In genomic region chr7:87984088-87984487, GRCh38 we compare ENCODE assay signal across 19 cellular contexts.
"Had no signal": no experiment of that assay in that cellular context is flagged by ENCODE, and none has a peak within 500 bp of the region (broad histone marks: within the 10 kb centered on the region; RNA-seq: fewer than 3 reads in every experiment).

No MANE protein-coding gene starts in this region.

- H3K27ac ChIP-seq: foreskin keratinocyte, neutrophil, psoas muscle, skin epidermis, testis, tibial nerve, upper lobe of right lung, vagina had no signal

- DNase-seq: erythroblast; foreskin keratinocyte; head of caudate nucleus; hippocampal formation; kidney glomerular epithelial cell; naive thymus-derived CD8-positive, alpha-beta T cell; psoas muscle; retina; stimulated activated CD4-positive, alpha-beta T cell treated with anti-CD3 and anti-CD28 coated beads, Interleukin-2, amount 100 ng/mL, for 24 hours; stimulated activated CD4-positive, alpha-beta T cell treated with anti-CD3 and anti-CD28 coated beads, Interleukin-4, amount 100 ng/mL, for 4 hours; stimulated activated naive B cell treated with anti-CD40 and anti-IgM and Interleukin-4, amounts not matched to agents 10 μg/mL and 1 μg/mL and 100 μg/mL, for 72 hours; stimulated activated naive CD8-positive, alpha-beta T cell treated with anti-CD3 and anti-CD28 coated beads, Interleukin-15, amount 100 ng/mL, for 72 hours; testis; upper lobe of right lung had no signal

- H3K4me3 ChIP-seq: psoas muscle, skin epidermis, testis, tibial nerve, upper lobe of right lung, vagina had no signal

- H3K36me3 ChIP-seq: neutrophil, tibial nerve, upper lobe of right lung, vagina had no signal

- H3K27me3 Mint-ChIP-seq: dendritic cell treated with granulocyte-macrophage colony-stimulating factor and Interleukin-4, amounts not matched to agents 40 ng/mL and 50 ng/mL, for 4 days; naive thymus-derived CD8-positive, alpha-beta T cell; stimulated activated naive B cell treated with anti-CD40 and anti-IgM and Interleukin-4, amounts not matched to agents 10 μg/mL and 1 μg/mL and 100 μg/mL, for 72 hours; stimulated activated naive CD8-positive, alpha-beta T cell treated with anti-CD3 and anti-CD28 coated beads, Interleukin-15, amount 100 ng/mL, for 72 hours had no signal

- H3K27me3 ChIP-seq: neutrophil, testis, tibial nerve, upper lobe of right lung, vagina had no signal

- H3K36me3 Mint-ChIP-seq: stimulated activated naive B cell treated with anti-CD40 and anti-IgM and Interleukin-4, amounts not matched to agents 10 μg/mL and 1 μg/mL and 100 μg/mL, for 72 hours had no signal

- H3K4me1 Mint-ChIP-seq: stimulated activated naive B cell treated with anti-CD40 and anti-IgM and Interleukin-4, amounts not matched to agents 10 μg/mL and 1 μg/mL and 100 μg/mL, for 72 hours; stimulated activated naive CD8-positive, alpha-beta T cell treated with anti-CD3 and anti-CD28 coated beads, Interleukin-15, amount 100 ng/mL, for 72 hours had no signal

- H3K4me1 ChIP-seq: foreskin keratinocyte, psoas muscle, testis, tibial nerve, upper lobe of right lung, vagina had no signal

- H3K27ac Mint-ChIP-seq: dendritic cell treated with granulocyte-macrophage colony-stimulating factor and Interleukin-4, amounts not matched to agents 40 ng/mL and 50 ng/mL, for 4 days; naive thymus-derived CD8-positive, alpha-beta T cell; stimulated activated naive B cell treated with anti-CD40 and anti-IgM and Interleukin-4, amounts not matched to agents 10 μg/mL and 1 μg/mL and 100 μg/mL, for 72 hours; stimulated activated naive CD8-positive, alpha-beta T cell treated with anti-CD3 and anti-CD28 coated beads, Interleukin-15, amount 100 ng/mL, for 72 hours had no signal

- H3K9me3 Mint-ChIP-seq: dendritic cell treated with granulocyte-macrophage colony-stimulating factor and Interleukin-4, amounts not matched to agents 40 ng/mL and 50 ng/mL, for 4 days; naive thymus-derived CD8-positive, alpha-beta T cell; stimulated activated naive B cell treated with anti-CD40 and anti-IgM and Interleukin-4, amounts not matched to agents 10 μg/mL and 1 μg/mL and 100 μg/mL, for 72 hours; stimulated activated naive CD8-positive, alpha-beta T cell treated with anti-CD3 and anti-CD28 coated beads, Interleukin-15, amount 100 ng/mL, for 72 hours had no signal

- H3K4me3 Mint-ChIP-seq: dendritic cell treated with granulocyte-macrophage colony-stimulating factor and Interleukin-4, amounts not matched to agents 40 ng/mL and 50 ng/mL, for 4 days; naive thymus-derived CD8-positive, alpha-beta T cell; stimulated activated naive B cell treated with anti-CD40 and anti-IgM and Interleukin-4, amounts not matched to agents 10 μg/mL and 1 μg/mL and 100 μg/mL, for 72 hours; stimulated activated naive CD8-positive, alpha-beta T cell treated with anti-CD3 and anti-CD28 coated beads, Interleukin-15, amount 100 ng/mL, for 72 hours had no signal

- H3K9me3 ChIP-seq: neutrophil, psoas muscle, testis, tibial nerve, upper lobe of right lung, vagina had no signal
